ENCODE assay signal across 2 cellular contexts in the genomic region with DNA sequence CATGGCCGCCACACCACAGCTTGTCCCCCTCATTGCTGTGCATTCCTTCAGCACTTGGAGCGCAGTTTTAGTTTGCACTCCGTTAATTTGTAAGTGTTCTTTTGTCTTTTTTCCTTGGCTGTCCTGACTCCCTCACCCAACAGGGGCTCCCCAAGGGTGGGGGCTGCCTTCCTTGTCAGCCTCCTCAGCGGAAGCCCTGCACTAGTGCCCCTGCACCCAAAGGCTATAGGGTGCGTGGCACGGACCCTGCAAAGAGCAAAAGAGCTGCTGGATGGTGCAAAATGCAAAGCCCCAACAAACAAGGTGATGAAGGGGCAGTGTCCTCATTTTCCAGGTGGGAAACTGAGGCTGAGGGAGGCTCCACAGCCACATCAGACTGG.
TF ChIP-seq lines count a peak whose summit lies in the region.

No MANE protein-coding gene starts in this region.

TF ChIP-seq in GM23338, 12 proteins besides CTCF, POLR2A, EP300 and RAD21 (continues in another document):
- no peak for TF ChIP-seq STAT1 (IDR thresholded peaks at IDR 0.05; ENCODE audit: unreplicated experiment)
- no peak for TF ChIP-seq NANOG (IDR thresholded peaks at IDR 0.05; ENCODE audit: borderline replicate concordance)
- TF ChIP-seq CREB1 (CRISPR knock-in tag; IDR thresholded peaks at IDR 0.05; ENCODE audit: low read depth), result no peak
- TF ChIP-seq EZH2phosphoT487 (IDR thresholded peaks at IDR 0.05; ENCODE audit: unreplicated experiment), result no peak
- no peak for TF ChIP-seq POLR2AphosphoS5 (IDR thresholded peaks at IDR 0.05; ENCODE audit: low read depth)
- TF ChIP-seq, protein P1, sequence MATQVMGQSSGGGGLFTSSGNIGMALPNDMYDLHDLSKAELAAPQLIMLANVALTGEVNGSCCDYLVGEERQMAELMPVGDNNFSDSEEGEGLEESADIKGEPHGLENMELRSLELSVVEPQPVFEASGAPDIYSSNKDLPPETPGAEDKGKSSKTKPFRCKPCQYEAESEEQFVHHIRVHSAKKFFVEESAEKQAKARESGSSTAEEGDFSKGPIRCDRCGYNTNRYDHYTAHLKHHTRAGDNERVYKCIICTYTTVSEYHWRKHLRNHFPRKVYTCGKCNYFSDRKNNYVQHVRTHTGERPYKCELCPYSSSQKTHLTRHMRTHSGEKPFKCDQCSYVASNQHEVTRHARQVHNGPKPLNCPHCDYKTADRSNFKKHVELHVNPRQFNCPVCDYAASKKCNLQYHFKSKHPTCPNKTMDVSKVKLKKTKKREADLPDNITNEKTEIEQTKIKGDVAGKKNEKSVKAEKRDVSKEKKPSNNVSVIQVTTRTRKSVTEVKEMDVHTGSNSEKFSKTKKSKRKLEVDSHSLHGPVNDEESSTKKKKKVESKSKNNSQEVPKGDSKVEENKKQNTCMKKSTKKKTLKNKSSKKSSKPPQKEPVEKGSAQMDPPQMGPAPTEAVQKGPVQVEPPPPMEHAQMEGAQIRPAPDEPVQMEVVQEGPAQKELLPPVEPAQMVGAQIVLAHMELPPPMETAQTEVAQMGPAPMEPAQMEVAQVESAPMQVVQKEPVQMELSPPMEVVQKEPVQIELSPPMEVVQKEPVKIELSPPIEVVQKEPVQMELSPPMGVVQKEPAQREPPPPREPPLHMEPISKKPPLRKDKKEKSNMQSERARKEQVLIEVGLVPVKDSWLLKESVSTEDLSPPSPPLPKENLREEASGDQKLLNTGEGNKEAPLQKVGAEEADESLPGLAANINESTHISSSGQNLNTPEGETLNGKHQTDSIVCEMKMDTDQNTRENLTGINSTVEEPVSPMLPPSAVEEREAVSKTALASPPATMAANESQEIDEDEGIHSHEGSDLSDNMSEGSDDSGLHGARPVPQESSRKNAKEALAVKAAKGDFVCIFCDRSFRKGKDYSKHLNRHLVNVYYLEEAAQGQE (IDR thresholded peaks at IDR 0.05; ENCODE audit: unreplicated experiment), result no peak
- no peak for TF ChIP-seq EZH2 (IDR thresholded peaks at IDR 0.05; ENCODE audit: low read depth, unreplicated experiment)
- no peak for TF ChIP-seq ZNF114 (CRISPR knock-in tag; IDR thresholded peaks at IDR 0.05)
- TF ChIP-seq, protein P2, sequence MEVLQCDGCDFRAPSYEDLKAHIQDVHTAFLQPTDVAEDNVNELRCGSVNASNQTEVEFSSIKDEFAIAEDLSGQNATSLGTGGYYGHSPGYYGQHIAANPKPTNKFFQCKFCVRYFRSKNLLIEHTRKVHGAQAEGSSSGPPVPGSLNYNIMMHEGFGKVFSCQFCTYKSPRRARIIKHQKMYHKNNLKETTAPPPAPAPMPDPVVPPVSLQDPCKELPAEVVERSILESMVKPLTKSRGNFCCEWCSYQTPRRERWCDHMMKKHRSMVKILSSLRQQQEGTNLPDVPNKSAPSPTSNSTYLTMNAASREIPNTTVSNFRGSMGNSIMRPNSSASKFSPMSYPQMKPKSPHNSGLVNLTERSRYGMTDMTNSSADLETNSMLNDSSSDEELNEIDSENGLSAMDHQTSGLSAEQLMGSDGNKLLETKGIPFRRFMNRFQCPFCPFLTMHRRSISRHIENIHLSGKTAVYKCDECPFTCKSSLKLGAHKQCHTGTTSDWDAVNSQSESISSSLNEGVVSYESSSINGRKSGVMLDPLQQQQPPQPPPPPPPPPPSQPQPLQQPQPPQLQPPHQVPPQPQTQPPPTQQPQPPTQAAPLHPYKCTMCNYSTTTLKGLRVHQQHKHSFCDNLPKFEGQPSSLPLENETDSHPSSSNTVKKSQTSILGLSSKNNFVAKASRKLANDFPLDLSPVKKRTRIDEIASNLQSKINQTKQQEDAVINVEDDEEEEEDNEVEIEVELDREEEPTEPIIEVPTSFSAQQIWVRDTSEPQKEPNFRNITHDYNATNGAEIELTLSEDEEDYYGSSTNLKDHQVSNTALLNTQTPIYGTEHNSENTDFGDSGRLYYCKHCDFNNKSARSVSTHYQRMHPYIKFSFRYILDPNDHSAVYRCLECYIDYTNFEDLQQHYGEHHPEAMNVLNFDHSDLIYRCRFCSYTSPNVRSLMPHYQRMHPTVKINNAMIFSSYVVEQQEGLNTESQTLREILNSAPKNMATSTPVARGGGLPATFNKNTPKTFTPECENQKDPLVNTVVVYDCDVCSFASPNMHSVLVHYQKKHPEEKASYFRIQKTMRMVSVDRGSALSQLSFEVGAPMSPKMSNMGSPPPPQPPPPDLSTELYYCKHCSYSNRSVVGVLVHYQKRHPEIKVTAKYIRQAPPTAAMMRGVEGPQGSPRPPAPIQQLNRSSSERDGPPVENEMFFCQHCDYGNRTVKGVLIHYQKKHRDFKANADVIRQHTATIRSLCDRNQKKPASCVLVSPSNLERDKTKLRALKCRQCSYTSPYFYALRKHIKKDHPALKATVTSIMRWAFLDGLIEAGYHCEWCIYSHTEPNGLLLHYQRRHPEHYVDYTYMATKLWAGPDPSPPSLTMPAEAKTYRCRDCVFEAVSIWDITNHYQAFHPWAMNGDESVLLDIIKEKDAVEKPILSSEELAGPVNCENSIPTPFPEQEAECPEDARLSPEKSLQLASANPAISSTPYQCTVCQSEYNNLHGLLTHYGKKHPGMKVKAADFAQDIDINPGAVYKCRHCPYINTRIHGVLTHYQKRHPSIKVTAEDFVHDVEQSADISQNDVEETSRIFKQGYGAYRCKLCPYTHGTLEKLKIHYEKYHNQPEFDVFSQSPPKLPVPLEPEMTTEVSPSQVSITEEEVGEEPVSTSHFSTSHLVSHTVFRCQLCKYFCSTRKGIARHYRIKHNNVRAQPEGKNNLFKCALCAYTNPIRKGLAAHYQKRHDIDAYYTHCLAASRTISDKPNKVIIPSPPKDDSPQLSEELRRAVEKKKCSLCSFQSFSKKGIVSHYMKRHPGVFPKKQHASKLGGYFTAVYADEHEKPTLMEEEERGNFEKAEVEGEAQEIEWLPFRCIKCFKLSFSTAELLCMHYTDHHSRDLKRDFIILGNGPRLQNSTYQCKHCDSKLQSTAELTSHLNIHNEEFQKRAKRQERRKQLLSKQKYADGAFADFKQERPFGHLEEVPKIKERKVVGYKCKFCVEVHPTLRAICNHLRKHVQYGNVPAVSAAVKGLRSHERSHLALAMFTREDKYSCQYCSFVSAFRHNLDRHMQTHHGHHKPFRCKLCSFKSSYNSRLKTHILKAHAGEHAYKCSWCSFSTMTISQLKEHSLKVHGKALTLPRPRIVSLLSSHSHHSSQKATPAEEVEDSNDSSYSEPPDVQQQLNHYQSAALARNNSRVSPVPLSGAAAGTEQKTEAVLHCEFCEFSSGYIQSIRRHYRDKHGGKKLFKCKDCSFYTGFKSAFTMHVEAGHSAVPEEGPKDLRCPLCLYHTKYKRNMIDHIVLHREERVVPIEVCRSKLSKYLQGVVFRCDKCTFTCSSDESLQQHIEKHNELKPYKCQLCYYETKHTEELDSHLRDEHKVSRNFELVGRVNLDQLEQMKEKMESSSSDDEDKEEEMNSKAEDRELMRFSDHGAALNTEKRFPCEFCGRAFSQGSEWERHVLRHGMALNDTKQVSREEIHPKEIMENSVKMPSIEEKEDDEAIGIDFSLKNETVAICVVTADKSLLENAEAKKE (CRISPR knock-in tag; IDR thresholded peaks at IDR 0.05), result no peak
- no peak for TF ChIP-seq ZNF331 (CRISPR knock-in tag; IDR thresholded peaks at IDR 0.05; ENCODE audit: low read depth)

TF ChIP-seq in WTC11, 78 proteins besides CTCF, POLR2A, EP300 and RAD21:
- TF ChIP-seq, protein P3, sequence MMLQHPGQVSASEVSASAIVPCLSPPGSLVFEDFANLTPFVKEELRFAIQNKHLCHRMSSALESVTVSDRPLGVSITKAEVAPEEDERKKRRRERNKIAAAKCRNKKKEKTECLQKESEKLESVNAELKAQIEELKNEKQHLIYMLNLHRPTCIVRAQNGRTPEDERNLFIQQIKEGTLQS (CRISPR knock-in tag; conservative IDR thresholded peaks at IDR 0.05), result no peak
- TF ChIP-seq EMX1 (CRISPR knock-in tag; IDR thresholded peaks at IDR 0.05) (no peak), ZNF423 (CRISPR knock-in tag; IDR thresholded peaks at IDR 0.05) (no peak), NR2C2 (CRISPR knock-in tag; IDR thresholded peaks at IDR 0.05) (no peak), CREM (CRISPR knock-in tag; IDR thresholded peaks at IDR 0.05) (no peak), RORB (CRISPR knock-in tag; IDR thresholded peaks at IDR 0.05) (no peak), GRHL2 (CRISPR knock-in tag; IDR thresholded peaks at IDR 0.05; ENCODE audit: insufficient replicate concordance, severe bottlenecking) (no peak), NR1H2 (CRISPR knock-in tag; IDR thresholded peaks at IDR 0.05) (no peak), ZNF121 (CRISPR knock-in tag; IDR thresholded peaks at IDR 0.05) (no peak)
- TF ChIP-seq, protein P4, sequence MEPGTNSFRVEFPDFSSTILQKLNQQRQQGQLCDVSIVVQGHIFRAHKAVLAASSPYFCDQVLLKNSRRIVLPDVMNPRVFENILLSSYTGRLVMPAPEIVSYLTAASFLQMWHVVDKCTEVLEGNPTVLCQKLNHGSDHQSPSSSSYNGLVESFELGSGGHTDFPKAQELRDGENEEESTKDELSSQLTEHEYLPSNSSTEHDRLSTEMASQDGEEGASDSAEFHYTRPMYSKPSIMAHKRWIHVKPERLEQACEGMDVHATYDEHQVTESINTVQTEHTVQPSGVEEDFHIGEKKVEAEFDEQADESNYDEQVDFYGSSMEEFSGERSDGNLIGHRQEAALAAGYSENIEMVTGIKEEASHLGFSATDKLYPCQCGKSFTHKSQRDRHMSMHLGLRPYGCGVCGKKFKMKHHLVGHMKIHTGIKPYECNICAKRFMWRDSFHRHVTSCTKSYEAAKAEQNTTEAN (CRISPR knock-in tag; IDR thresholded peaks at IDR 0.05), result no peak
- TF ChIP-seq, protein P5, sequence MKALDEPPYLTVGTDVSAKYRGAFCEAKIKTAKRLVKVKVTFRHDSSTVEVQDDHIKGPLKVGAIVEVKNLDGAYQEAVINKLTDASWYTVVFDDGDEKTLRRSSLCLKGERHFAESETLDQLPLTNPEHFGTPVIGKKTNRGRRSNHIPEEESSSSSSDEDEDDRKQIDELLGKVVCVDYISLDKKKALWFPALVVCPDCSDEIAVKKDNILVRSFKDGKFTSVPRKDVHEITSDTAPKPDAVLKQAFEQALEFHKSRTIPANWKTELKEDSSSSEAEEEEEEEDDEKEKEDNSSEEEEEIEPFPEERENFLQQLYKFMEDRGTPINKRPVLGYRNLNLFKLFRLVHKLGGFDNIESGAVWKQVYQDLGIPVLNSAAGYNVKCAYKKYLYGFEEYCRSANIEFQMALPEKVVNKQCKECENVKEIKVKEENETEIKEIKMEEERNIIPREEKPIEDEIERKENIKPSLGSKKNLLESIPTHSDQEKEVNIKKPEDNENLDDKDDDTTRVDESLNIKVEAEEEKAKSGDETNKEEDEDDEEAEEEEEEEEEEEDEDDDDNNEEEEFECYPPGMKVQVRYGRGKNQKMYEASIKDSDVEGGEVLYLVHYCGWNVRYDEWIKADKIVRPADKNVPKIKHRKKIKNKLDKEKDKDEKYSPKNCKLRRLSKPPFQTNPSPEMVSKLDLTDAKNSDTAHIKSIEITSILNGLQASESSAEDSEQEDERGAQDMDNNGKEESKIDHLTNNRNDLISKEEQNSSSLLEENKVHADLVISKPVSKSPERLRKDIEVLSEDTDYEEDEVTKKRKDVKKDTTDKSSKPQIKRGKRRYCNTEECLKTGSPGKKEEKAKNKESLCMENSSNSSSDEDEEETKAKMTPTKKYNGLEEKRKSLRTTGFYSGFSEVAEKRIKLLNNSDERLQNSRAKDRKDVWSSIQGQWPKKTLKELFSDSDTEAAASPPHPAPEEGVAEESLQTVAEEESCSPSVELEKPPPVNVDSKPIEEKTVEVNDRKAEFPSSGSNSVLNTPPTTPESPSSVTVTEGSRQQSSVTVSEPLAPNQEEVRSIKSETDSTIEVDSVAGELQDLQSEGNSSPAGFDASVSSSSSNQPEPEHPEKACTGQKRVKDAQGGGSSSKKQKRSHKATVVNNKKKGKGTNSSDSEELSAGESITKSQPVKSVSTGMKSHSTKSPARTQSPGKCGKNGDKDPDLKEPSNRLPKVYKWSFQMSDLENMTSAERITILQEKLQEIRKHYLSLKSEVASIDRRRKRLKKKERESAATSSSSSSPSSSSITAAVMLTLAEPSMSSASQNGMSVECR (CRISPR knock-in tag; IDR thresholded peaks at IDR 0.05; ENCODE audit: borderline replicate concordance), result no peak
- TF ChIP-seq, protein P6, sequence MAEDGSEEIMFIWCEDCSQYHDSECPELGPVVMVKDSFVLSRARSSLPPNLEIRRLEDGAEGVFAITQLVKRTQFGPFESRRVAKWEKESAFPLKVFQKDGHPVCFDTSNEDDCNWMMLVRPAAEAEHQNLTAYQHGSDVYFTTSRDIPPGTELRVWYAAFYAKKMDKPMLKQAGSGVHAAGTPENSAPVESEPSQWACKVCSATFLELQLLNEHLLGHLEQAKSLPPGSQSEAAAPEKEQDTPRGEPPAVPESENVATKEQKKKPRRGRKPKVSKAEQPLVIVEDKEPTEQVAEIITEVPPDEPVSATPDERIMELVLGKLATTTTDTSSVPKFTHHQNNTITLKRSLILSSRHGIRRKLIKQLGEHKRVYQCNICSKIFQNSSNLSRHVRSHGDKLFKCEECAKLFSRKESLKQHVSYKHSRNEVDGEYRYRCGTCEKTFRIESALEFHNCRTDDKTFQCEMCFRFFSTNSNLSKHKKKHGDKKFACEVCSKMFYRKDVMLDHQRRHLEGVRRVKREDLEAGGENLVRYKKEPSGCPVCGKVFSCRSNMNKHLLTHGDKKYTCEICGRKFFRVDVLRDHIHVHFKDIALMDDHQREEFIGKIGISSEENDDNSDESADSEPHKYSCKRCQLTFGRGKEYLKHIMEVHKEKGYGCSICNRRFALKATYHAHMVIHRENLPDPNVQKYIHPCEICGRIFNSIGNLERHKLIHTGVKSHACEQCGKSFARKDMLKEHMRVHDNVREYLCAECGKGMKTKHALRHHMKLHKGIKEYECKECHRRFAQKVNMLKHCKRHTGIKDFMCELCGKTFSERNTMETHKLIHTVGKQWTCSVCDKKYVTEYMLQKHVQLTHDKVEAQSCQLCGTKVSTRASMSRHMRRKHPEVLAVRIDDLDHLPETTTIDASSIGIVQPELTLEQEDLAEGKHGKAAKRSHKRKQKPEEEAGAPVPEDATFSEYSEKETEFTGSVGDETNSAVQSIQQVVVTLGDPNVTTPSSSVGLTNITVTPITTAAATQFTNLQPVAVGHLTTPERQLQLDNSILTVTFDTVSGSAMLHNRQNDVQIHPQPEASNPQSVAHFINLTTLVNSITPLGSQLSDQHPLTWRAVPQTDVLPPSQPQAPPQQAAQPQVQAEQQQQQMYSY (CRISPR knock-in tag; IDR thresholded peaks at IDR 0.05), result no peak
